Comparison of ENCODE assay signal across 11 cellular contexts in the genomic region with DNA sequence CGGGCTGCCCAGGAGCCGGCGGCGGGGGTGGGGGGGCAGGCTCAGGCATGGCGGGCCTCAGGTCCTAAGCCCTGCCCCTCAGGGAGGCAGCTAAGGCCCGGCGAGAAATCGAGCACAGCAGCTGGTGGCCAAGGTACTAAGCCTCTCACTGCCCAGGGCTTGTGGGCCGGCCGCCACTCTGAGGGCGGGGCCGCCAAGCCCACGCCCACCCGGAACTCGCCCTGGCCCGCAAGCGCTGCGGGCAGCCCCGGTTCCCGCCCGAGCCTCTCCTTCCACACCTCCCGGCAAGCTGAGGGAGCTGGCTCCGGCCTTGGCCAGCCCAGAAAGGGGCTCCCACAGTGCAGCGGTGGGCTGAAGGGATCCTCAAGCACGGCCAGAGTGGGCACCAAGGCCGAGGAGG. TPM values are rescaled to one million over a fixed set of nuclear protein-coding genes. Genes with fewer than 3 reads are reported as not detected.
"Had no signal": no experiment of that assay in that cellular context is flagged by ENCODE, and none has a peak within 500 bp of the region (broad histone marks: within the 10 kb centered on the region; RNA-seq: fewer than 3 reads in every experiment).

No MANE protein-coding gene starts in this region.

- H3K4me2 ChIP-seq: KMS-11 had no signal

- ATAC-seq: HepG2 had no signal

- H3K9ac ChIP-seq: KMS-11 had no signal

- H3K27ac Mint-ChIP-seq: IgD-negative memory B cell had no signal

- H3K27ac ChIP-seq: HL-60, KMS-11 had no signal

- H3K4me3 Mint-ChIP-seq: IgD-negative memory B cell had no signal

- H3K27me3 Mint-ChIP-seq: IgD-negative memory B cell had no signal

- H3K4me1 Mint-ChIP-seq: IgD-negative memory B cell had no signal

- FAIRE-seq: HepG2, HTR-8/SVneo had no signal

- DNase-seq: IMR-90, Karpas-422, Kasumi-1, KBM-7, KG1 had no signal

RNA-seq across cellular contexts. Expression of a gene that starts 33.1 kb away (rescaled TPM):
- total RNA-seq: HepG2, HT1080, IMR-90 had no signal
- polyA plus RNA-seq: HepG2, IgD-negative memory B cell, IMR-90 had no signal
